Comparison of ENCODE assay signal across 8 cellular contexts in genomic region chr1:223887724-223888428, GRCh38. TPM values are rescaled to one million over a fixed set of nuclear protein-coding genes. Genes with fewer than 3 reads are reported as not detected.
DNase-seq lines count a peak whose midpoint lies in the region; ATAC-seq, FAIRE-seq and TF ChIP-seq lines count a peak whose summit lies in the region.

No MANE protein-coding gene starts in this region.

- no peaks in the 10 kb centered on the region for H3K36me3 Mint-ChIP-seq in T-helper 2 cell treated with Interferon-gamma antibody and Interleukin-4, amounts not matched to agents 5 μg/mL and 100 μg/mL, for 36 hours (ENCODE audit: low read depth)

- ATAC-seq in pancreas = peak; percentile 60 to 94 (median 84)

- peaks cover 4% of the 10 kb centered on the region for H3K4me1 ChIP-seq in endothelial cell of umbilical vein (ENCODE audit: control insufficient read depth, extremely low read depth, insufficient read depth, low read length)
- H3K4me1 ChIP-seq in pancreas = no peaks in the 10 kb centered on the region

- H3K4me3 ChIP-seq in endothelial cell of umbilical vein (replicated peaks in 1 of 3; ENCODE audit: insufficient read depth in 1 of 3, low read depth in 1 of 3, low read length in 3 of 3) (no peak overlapping the region), pancreas (no peak overlapping the region)

- no peak for TF ChIP-seq CTCF in endothelial cell of umbilical vein (IDR thresholded peaks at IDR 0.05; ENCODE audit: extremely low read depth in 1 of 2, insufficient read depth in 1 of 2, low read depth in 1 of 2, low read length in 2 of 2)
- TF ChIP-seq CTCF in pancreas (IDR thresholded peaks at IDR 0.05) = no peak

- peak; percentile 83 for FAIRE-seq in endothelial cell of umbilical vein (lab: Jason Lieb, UNC)
- FAIRE-seq in pancreas (lab: Jason Lieb, UNC) = no peak

- no peaks in the 10 kb centered on the region for H3K9me1 ChIP-seq in endothelial cell of umbilical vein (replicated peaks; ENCODE audit: control insufficient read depth, extremely low read depth, insufficient read depth, low read length)

- no peak overlapping the region for H3K4me3 Mint-ChIP-seq in T-helper 2 cell treated with Interferon-gamma antibody and Interleukin-4, amounts not matched to agents 5 μg/mL and 100 μg/mL, for 36 hours

- DNase-seq in DMS79 treated with DMSO at 0.1 percent for 48 hours (lab: John Stamatoyannopoulos, UW) = peak; percentile 93
- peak; percentile 33 for DNase-seq in NCI-H2227 treated with DMSO at 0.1 percent for 48 hours (lab: John Stamatoyannopoulos, UW)
- peak; percentile 90 for DNase-seq in endothelial cell of umbilical vein (ENCODE audit: low read depth, low spot score)
- peak in 3 of 6 donors; percentile 7 to 29 (median 21) for DNase-seq in pancreas
- no peak for DNase-seq in NCI-H2171 treated with DMSO at 0.1 percent for 48 hours (lab: John Stamatoyannopoulos, UW)
- no peak for DNase-seq in T-helper 2 cell treated with Interferon-gamma antibody and Interleukin-4, amounts not matched to agents 5 μg/mL and 100 μg/mL, for 36 hours (ENCODE audit: low spot score)
- no peak for DNase-seq in activated CD8-positive, alpha-beta memory T cell treated with anti-CD3 and anti-CD28 coated beads for 24 hours
- DNase-seq in iPS-NIHi7 (ENCODE audit: extremely low spot score) = no peak

- intact Hi-C loops in endothelial cell of umbilical vein (cut with micrococcal nuclease) = no loop called here
- intact Hi-C loops in pancreas (cut with DNase I) = no loop called here

- POLR2A ChIA-PET in endothelial cell of umbilical vein (lab: Charles Lee) = no interaction called here

- no peak overlapping the region for H3K9ac ChIP-seq in endothelial cell of umbilical vein (replicated peaks; ENCODE audit: extremely low read depth, insufficient read depth, low read length)

- H3K79me2 ChIP-seq in endothelial cell of umbilical vein (ENCODE audit: control insufficient read depth, insufficient read depth, low read length) = no peaks in the 10 kb centered on the region

- H3K36me3 ChIP-seq in endothelial cell of umbilical vein (ENCODE audit: control insufficient read depth in 2 of 2, extremely low read depth in 1 of 2, insufficient read depth in 2 of 2, low read length in 2 of 2) (no peaks in the 10 kb centered on the region), pancreas (no peaks in the 10 kb centered on the region)

- TF ChIP-seq POLR2A in endothelial cell of umbilical vein (IDR thresholded peaks at IDR 0.05; ENCODE audit: low read depth, low read length) = no peak

- H3K9me3 ChIP-seq in endothelial cell of umbilical vein (replicated peaks; ENCODE audit: control insufficient read depth, insufficient read depth, low read length) (no peaks in the 10 kb centered on the region), pancreas (no peaks in the 10 kb centered on the region)

- no peaks in the 10 kb centered on the region for H3K27me3 ChIP-seq in endothelial cell of umbilical vein (ENCODE audit: control insufficient read depth in 2 of 2, insufficient read depth in 2 of 2, low read length in 2 of 2)
- H3K27me3 ChIP-seq in pancreas = no peaks in the 10 kb centered on the region

- H4K20me1 ChIP-seq in endothelial cell of umbilical vein (replicated peaks; ENCODE audit: control insufficient read depth, extremely low read depth, insufficient read depth, low read length) = no peaks in the 10 kb centered on the region

- peak overlapping the region; percentile 16 for H2AFZ ChIP-seq in endothelial cell of umbilical vein (ENCODE audit: low read depth, low read length)

- H3K27me3 Mint-ChIP-seq in T-helper 2 cell treated with Interferon-gamma antibody and Interleukin-4, amounts not matched to agents 5 μg/mL and 100 μg/mL, for 36 hours (ENCODE audit: low read depth) = peaks cover 2% of the 10 kb centered on the region

- H3K4me2 ChIP-seq in endothelial cell of umbilical vein (ENCODE audit: insufficient read depth, low read length) = peak overlapping the region; percentile 23

- no peaks in the 10 kb centered on the region for H3K9me3 Mint-ChIP-seq in T-helper 2 cell treated with Interferon-gamma antibody and Interleukin-4, amounts not matched to agents 5 μg/mL and 100 μg/mL, for 36 hours

- dilution Hi-C loops in endothelial cell of umbilical vein (cut with MboI; ENCODE audit: extremely low pct_ligation_motif_present, low sequenced_read_pairs) = no loop called here

- 63 to 68% methylated on average over 12 of the region's 12 CpGs for WGBS in pancreas, 2 donors

- TSS peak; percentile 50 for BruUV-seq in endothelial cell of umbilical vein (replicated peaks; lab: Mats Ljungman, UMichigan)

- CTCF ChIA-PET in endothelial cell of umbilical vein (lab: Charles Lee) = interaction anchor here (0.9 to 1.2 kb wide), 5 partner anchors 42 to 192 kb away, joined by 3 read pairs; no protein-coding TSS in a partner anchor

- no peaks in the 10 kb centered on the region for H3K4me1 Mint-ChIP-seq in T-helper 2 cell treated with Interferon-gamma antibody and Interleukin-4, amounts not matched to agents 5 μg/mL and 100 μg/mL, for 36 hours (ENCODE audit: low read depth)

- peak overlapping the region; percentile 54 for H3K27ac ChIP-seq in endothelial cell of umbilical vein (ENCODE audit: insufficient read depth, low read depth, low read length)
- peak overlapping the region in 2 of 4 donors; percentile 51 to 66 for H3K27ac ChIP-seq in pancreas

- H3K27ac Mint-ChIP-seq in T-helper 2 cell treated with Interferon-gamma antibody and Interleukin-4, amounts not matched to agents 5 μg/mL and 100 μg/mL, for 36 hours = no peak overlapping the region

TF ChIP-seq in endothelial cell of umbilical vein, 7 proteins besides CTCF, POLR2A, EP300 and RAD21:
- TF ChIP-seq EZH2 (IDR thresholded peaks at IDR 0.05; ENCODE audit: borderline replicate concordance, low read depth, low read length, severe bottlenecking) (no peak), POLR2AphosphoS5 (IDR thresholded peaks at IDR 0.05; ENCODE audit: insufficient read depth, low read depth, low read length) (peak; percentile 43), GATA2 (IDR thresholded peaks at IDR 0.05; ENCODE audit: insufficient read depth, insufficient read length, low read depth, low read length) (no peak), JUN (IDR thresholded peaks at IDR 0.05; ENCODE audit: borderline replicate concordance, insufficient read depth, insufficient read length, low read depth) (peak; percentile 88), FOS (IDR thresholded peaks at IDR 0.05; ENCODE audit: borderline replicate concordance, insufficient read depth, low read length) (peak; percentile 88), MYC (IDR thresholded peaks at IDR 0.05; ENCODE audit: low read depth, low read length) (no peak), MAX (IDR thresholded peaks at IDR 0.05; ENCODE audit: insufficient read depth, insufficient read length) (no peak)

RNA-seq across cellular contexts. Expression of gene TP53BP2, which starts 42.1 kb away (rescaled TPM):
- 43.2 and 51.9 TPM in 2 replicates for total RNA-seq in endothelial cell of umbilical vein
- 10.6 and 21.9 TPM in 2 replicates for polyA plus RNA-seq in endothelial cell of umbilical vein
- polyA plus RNA-seq in endothelial cell of umbilical vein (2011; cell fraction: cytosol; rRNA removed) = 13.4 and 14.2 TPM in 2 replicates
- polyA plus RNA-seq in endothelial cell of umbilical vein (2011; cell fraction: nucleus; rRNA removed) = 36.3 and 49.7 TPM in 2 replicates
- polyA plus RNA-seq in endothelial cell of umbilical vein (2012) = 14.0 and 16.9 TPM in 2 replicates
- polyA minus RNA-seq in endothelial cell of umbilical vein = 101 and 113 TPM in 2 replicates
- 13.2 TPM for polyA minus RNA-seq in endothelial cell of umbilical vein (2011; cell fraction: cytosol; rRNA and poly(A)+ RNA removed)
- 107 and 126 TPM in 2 replicates for polyA minus RNA-seq in endothelial cell of umbilical vein (2011; cell fraction: nucleus; rRNA and poly(A)+ RNA removed)
- 10 to 100 TPM; 13.0 to 31.7 (median 18.4) TPM for total RNA-seq in pancreas
- polyA plus RNA-seq in pancreas = 1 to 10 TPM; 5.5 to 7.1 TPM

Comparison
In these comparisons a context has a peak if more than half of its experiments do, and no peak if none do; other contexts are left out.
1. DNase-seq: peak in DMS79 treated with DMSO at 0.1 percent for 48 hours (single experiment), NCI-H2227 treated with DMSO at 0.1 percent for 48 hours (single experiment) and endothelial cell of umbilical vein (single experiment); none in NCI-H2171 treated with DMSO at 0.1 percent for 48 hours (single experiment), T-helper 2 cell treated with Interferon-gamma antibody and Interleukin-4, amounts not matched to agents 5 μg/mL and 100 μg/mL, for 36 hours (single experiment), activated CD8-positive, alpha-beta memory T cell treated with anti-CD3 and anti-CD28 coated beads for 24 hours (single experiment) and iPS-NIHi7 (single experiment).